In the genomic region with DNA sequence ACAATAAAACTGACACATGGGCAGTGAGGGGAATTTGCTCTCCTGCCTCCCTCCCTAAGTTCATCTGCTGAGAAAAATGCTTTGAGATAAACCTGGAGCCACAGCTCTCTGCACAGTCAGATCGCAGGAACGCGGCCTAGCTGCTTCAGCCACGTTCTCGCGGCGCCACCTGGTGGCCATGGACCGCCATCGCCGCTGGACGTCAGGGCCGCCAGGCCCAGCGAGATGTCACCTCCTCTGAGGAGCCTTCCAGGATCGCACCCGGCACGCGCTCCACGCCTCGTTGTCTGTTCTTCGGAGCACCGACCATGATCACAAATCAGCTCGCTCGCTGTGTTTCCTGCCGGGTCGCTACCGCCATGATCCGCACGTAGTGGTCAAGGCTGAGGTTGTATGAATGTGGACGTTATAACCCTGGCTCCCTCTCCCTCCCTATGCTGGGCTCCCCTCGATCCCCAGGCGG, we compare ENCODE assay signal across 9 cellular contexts. TPM values are rescaled to one million over a fixed set of nuclear protein-coding genes. Genes with fewer than 3 reads are reported as not detected.
A peak's percentile ranks its signal among the peaks of the same experiment; 100 is the strongest.
DNase-seq lines count a peak whose midpoint lies in the region; ATAC-seq, FAIRE-seq and TF ChIP-seq lines count a peak whose summit lies in the region.
"Had no signal": no experiment of that assay in that cellular context is flagged by ENCODE, and none has a peak within 500 bp of the region (broad histone marks: within the 10 kb centered on the region; RNA-seq: fewer than 3 reads in every experiment).

No MANE protein-coding gene starts in this region.

- CTCF ChIA-PET in A549 (lab: Yijun Ruan, JAX): interaction anchor here (1.1 kb wide), 1 partner anchor 34 kb away, joined by 3 read pairs; no protein-coding TSS in a partner anchor

- no peak for TF ChIP-seq EP300 in A549 (IDR thresholded peaks at IDR 0.05)

- H3K27me3 ChIP-seq in iPS DF 6.9 (ENCODE audit: control insufficient read depth, insufficient read depth, low read length): no peaks in the 10 kb centered on the region

- no peaks in the 10 kb centered on the region for H3K36me3 ChIP-seq in iPS DF 6.9 (ENCODE audit: control insufficient read depth, insufficient read depth, low read length)

- POLR2A ChIA-PET in A549 (lab: Yijun Ruan, JAX): no interaction called here

- no peaks in the 10 kb centered on the region for H3K4me1 ChIP-seq in A549
- H3K4me1 ChIP-seq in iPS DF 6.9 (ENCODE audit: control insufficient read depth, insufficient read depth, low read length): no peaks in the 10 kb centered on the region

- H3K27ac ChIP-seq in A549: no peak overlapping the region
- H3K27ac ChIP-seq in iPS DF 6.9 (ENCODE audit: low read length): no peak overlapping the region

- H3K4me3 ChIP-seq in A549: no peak overlapping the region
- H3K4me3 ChIP-seq in iPS DF 6.9 (ENCODE audit: low read length): no peak overlapping the region

- peak in 1 of 2 experiments; percentile 66; a peak in 3 of 6 replicates for ATAC-seq in A549
- no peak for ATAC-seq in HG03095 (IDR thresholded peaks at IDR 0.05; ENCODE audit: unreplicated experiment)
- ATAC-seq in HG02759 (IDR thresholded peaks at IDR 0.05; ENCODE audit: unreplicated experiment): no peak

- TF ChIP-seq POLR2A in A549 (IDR thresholded peaks at IDR 0.05; ENCODE audit: low read length): no peak

- H3K9me3 ChIP-seq in A549 (peaks cover 81% of the 10 kb centered on the region), iPS DF 6.9 (ENCODE audit: control insufficient read depth, insufficient read depth, low read length) (peaks cover 6% of the 10 kb centered on the region)

- peak; percentile 24 to 63; a peak in 2 of 5 replicates for TF ChIP-seq RAD21 in A549 (conservative IDR thresholded peaks at IDR 0.05 in 1 of 2, IDR thresholded peaks at IDR 0.05 in 1 of 2)

- 48% methylated on average over 30 of the region's 31 CpGs for WGBS in A549 (ENCODE audit: missing lambda C conversion rate)
- no CpG with 5 or more reads among the region's 31 CpGs for WGBS in iPS DF 6.9 (ENCODE audit: insufficient coverage, insufficient read length)

- TF ChIP-seq CTCF in A549 (IDR thresholded peaks at IDR 0.05): peak; percentile 12; the same call in 1 of the 3 replicates

- peak; percentile 33 to 42 for DNase-seq in A549 (ENCODE audit: low read depth in 1 of 2, low spot score in 1 of 2)
- peak; percentile 44 for DNase-seq in GM19239 (ENCODE audit: insufficient read length, low spot score)
- DNase-seq in T-helper 2 cell: peak in 4 of 5 experiments; percentile 17 to 33 (median 26)
- peak; percentile 51 for DNase-seq in astrocyte of the hippocampus (ENCODE audit: low read depth, low spot score)
- peak; percentile 16 for DNase-seq in iPS DF 6.9 (ENCODE audit: low read depth, low spot score)
- peak; percentile 18 to 51 for DNase-seq in stimulated activated CD4-positive, alpha-beta T cell treated with anti-CD3 and anti-CD28 coated beads, Interleukin-1b, Interleukin-23, amount 100 ng/mL, for 4 hours (ENCODE audit: low read depth in 2 of 2)

- no peak for FAIRE-seq in A549 (lab: Jason Lieb, UNC)
- FAIRE-seq in GM19239 (lab: Jason Lieb, UNC): no peak
- FAIRE-seq: islet of Langerhans had no signal

- H3K4me2 ChIP-seq in A549: no peak overlapping the region

TF ChIP-seq in A549, 52 proteins besides CTCF, POLR2A, EP300 and RAD21:
- no peak for TF ChIP-seq CEBPB (IDR thresholded peaks at IDR 0.05)
- TF ChIP-seq, protein P1, sequence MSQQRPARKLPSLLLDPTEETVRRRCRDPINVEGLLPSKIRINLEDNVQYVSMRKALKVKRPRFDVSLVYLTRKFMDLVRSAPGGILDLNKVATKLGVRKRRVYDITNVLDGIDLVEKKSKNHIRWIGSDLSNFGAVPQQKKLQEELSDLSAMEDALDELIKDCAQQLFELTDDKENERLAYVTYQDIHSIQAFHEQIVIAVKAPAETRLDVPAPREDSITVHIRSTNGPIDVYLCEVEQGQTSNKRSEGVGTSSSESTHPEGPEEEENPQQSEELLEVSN (IDR thresholded peaks at IDR 0.05; ENCODE audit: borderline replicate concordance, low read depth): no peak
- TF ChIP-seq SMC3 (IDR thresholded peaks at IDR 0.05): 0 out of 3 replicates have a peak, but pooled peaks have one; percentile 6
- TF ChIP-seq NPAS2 (CRISPR knock-in tag; IDR thresholded peaks at IDR 0.05; ENCODE audit: borderline replicate concordance): no peak
- peak; percentile 92 for TF ChIP-seq ZFP36 (IDR thresholded peaks at IDR 0.05; ENCODE audit: borderline replicate concordance, partially characterized antibody)
- no peak for TF ChIP-seq MAFK (IDR thresholded peaks at IDR 0.05; ENCODE audit: partially characterized antibody)
- TF ChIP-seq MAZ (IDR thresholded peaks at IDR 0.05; ENCODE audit: borderline replicate concordance, low read depth, low read length): no peak
- TF ChIP-seq CHD2 (IDR thresholded peaks at IDR 0.05; ENCODE audit: low read length, partially characterized antibody): no peak

RNA-seq across cellular contexts. Expression of a gene that starts 20.6 kb away (rescaled TPM):
- not detected in 2 replicates for polyA plus RNA-seq in A549 (2011; rRNA removed)
- not detected in 2 replicates for polyA plus RNA-seq in A549 (2012; cell fraction: cytosol; rRNA removed)
- polyA plus RNA-seq in A549 (2012; cell fraction: nucleus; rRNA removed): not detected in 2 replicates
- polyA plus RNA-seq in A549 (2017; fragmentation: RNase III; extraction: RNeasy Plus Mini Kit Qiagen cat#74134 plus additional on column Dnase treatment): not detected in 3 replicates
- polyA minus RNA-seq in A549 (2011; rRNA and poly(A)+ RNA removed): not detected in 2 replicates

RNA-seq across cellular contexts. Expression of a gene that starts 45.8 kb away (rescaled TPM):
- polyA plus RNA-seq in A549 (2011; rRNA removed) (not detected in 2 replicates), A549 (2017; fragmentation: RNase III; extraction: RNeasy Plus Mini Kit Qiagen cat#74134 plus additional on column Dnase treatment) (not detected in 3 replicates)
- polyA plus RNA-seq in A549 (2012; cell fraction: cytosol; rRNA removed): not detected in 2 replicates
- not detected in 2 replicates for polyA plus RNA-seq in A549 (2012; cell fraction: nucleus; rRNA removed)
- not detected in 2 replicates for polyA minus RNA-seq in A549 (2011; rRNA and poly(A)+ RNA removed)
